ENCODE assay signal across 9 cellular contexts in the genomic region with DNA sequence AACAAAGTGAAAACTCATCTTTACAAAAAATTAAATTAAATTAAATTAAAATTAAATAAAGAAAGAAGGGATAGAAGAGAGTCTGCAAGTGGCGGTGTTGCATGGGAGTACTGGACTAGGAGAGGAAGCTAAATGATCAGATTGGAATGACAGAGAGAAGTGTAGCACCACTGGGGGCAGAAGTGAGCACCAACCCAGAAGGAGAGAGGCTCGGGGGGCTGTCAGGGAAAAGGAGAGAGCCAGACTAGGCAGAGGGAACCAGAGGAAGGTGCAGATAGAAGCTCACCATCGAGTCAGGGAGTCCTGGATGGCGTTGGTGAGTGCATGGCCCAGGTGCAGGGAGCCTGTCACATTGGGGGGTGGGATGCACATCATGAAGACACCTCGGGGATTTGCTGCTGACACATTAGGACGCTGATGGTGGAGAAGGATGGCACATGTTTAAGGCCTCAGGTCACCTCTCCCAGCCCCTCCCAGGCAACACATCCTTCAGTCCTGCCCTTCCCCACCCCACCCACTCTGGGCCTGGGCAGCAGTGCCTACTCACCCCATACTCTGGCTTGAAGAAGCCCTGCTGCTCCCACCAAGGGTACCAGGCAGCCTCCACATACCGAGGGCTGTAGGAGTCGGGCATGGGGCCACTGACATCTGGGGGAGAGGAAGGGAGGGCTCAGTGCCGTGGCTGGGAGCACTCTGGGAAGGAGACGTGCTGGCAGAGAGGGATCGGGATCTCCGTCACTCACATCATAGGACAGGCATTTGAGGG. TPM values are rescaled to one million over a fixed set of nuclear protein-coding genes. Genes with fewer than 3 reads are reported as not detected.
A peak's percentile ranks its signal among the peaks of the same experiment; 100 is the strongest.
DNase-seq lines count a peak whose midpoint lies in the region; ATAC-seq and TF ChIP-seq lines count a peak whose summit lies in the region.
"Had no signal": no experiment of that assay in that cellular context is flagged by ENCODE, and none has a peak within 500 bp of the region (broad histone marks: within the 10 kb centered on the region; RNA-seq: fewer than 3 reads in every experiment).

No MANE protein-coding gene starts in this region.

- H3K9me3 Mint-ChIP-seq in activated naive CD8-positive, alpha-beta T cell (ENCODE audit: low read depth): no peaks in the 10 kb centered on the region

- WGBS in testis, 2 donors: 60 to 68% methylated on average over 10 to 12 of the region's 12 CpGs

- peaks cover 11% of the 10 kb centered on the region for H3K36me3 Mint-ChIP-seq in activated naive CD8-positive, alpha-beta T cell

- TF ChIP-seq POLR2A in testis (IDR thresholded peaks at IDR 0.05): no peak

- H3K27me3 ChIP-seq in BE2C (no peaks in the 10 kb centered on the region), testis (no peaks in the 10 kb centered on the region)
- H3K27me3 ChIP-seq: neutrophil had no signal

- peak; percentile 81 for DNase-seq in BE2C
- DNase-seq in GM03348 (ENCODE audit: low spot score): peak; percentile 82
- DNase-seq in NCI-H2227 treated with DMSO at 0.1 percent for 48 hours (lab: John Stamatoyannopoulos, UW): peak; percentile 74
- DNase-seq in iPS-NIHi11 (ENCODE audit: low spot score): peak; percentile 87
- DNase-seq in testis: peak; percentile 60

- no peak overlapping the region for H3K4me3 ChIP-seq in BE2C (ENCODE audit: low read depth, low read length)
- no peak overlapping the region for H3K4me3 ChIP-seq in testis

- H3K9me3 ChIP-seq in BE2C (no peaks in the 10 kb centered on the region), testis (no peaks in the 10 kb centered on the region)
- H3K9me3 ChIP-seq: neutrophil had no signal

- no peak overlapping the region for H3K27ac ChIP-seq in testis
- H3K27ac ChIP-seq: neutrophil had no signal

- H3K4me1 ChIP-seq in BE2C (no peaks in the 10 kb centered on the region), testis (peaks cover 13% of the 10 kb centered on the region)

- TF ChIP-seq CTCF in BE2C (IDR thresholded peaks at IDR 0.05; ENCODE audit: low read depth, low read length) (peak; percentile 87), testis (IDR thresholded peaks at IDR 0.05) (peak in 2 of 3 experiments; percentile 39 to 46)

- intact Hi-C loops in testis (cut with DNase I; ENCODE audit: low total_unique reads): no loop called here

- H3K36me3 ChIP-seq in BE2C (peaks cover 51% of the 10 kb centered on the region), testis (ENCODE audit: low read depth, missing control alignments) (no peaks in the 10 kb centered on the region)
- H3K36me3 ChIP-seq: neutrophil had no signal

- peaks cover 27% of the 10 kb centered on the region for H3K4me1 Mint-ChIP-seq in activated naive CD8-positive, alpha-beta T cell (ENCODE audit: low read depth)

- no peak for ATAC-seq in GM19452 (IDR thresholded peaks at IDR 0.05; ENCODE audit: unreplicated experiment)
- no peak for ATAC-seq in GM18909 (IDR thresholded peaks at IDR 0.05; ENCODE audit: poor library complexity, unreplicated experiment)

- no peaks in the 10 kb centered on the region for H3K27me3 Mint-ChIP-seq in activated naive CD8-positive, alpha-beta T cell

- peak overlapping the region; percentile 34 for H3K27ac Mint-ChIP-seq in activated naive CD8-positive, alpha-beta T cell

- H3K4me3 Mint-ChIP-seq in activated naive CD8-positive, alpha-beta T cell: peak overlapping the region; percentile 63

RNA-seq across cellular contexts. Expression of a gene that starts 4.0 kb away (rescaled TPM):
- 287 TPM for polyA plus RNA-seq in BE2C (2012; ENCODE audit: insufficient read depth, insufficient read length, low read depth)
- total RNA-seq in testis: 100 to 1,000 TPM in 1 of 2 donors, 10 to 100 TPM in 1; 94.8 to 131 TPM
- polyA plus RNA-seq in testis (ENCODE audit: insufficient read depth, low read depth, low replicate concordance): 156 TPM

RNA-seq across cellular contexts. Expression of a gene that starts 14.4 kb away (rescaled TPM):
- 1.1 TPM for polyA plus RNA-seq in BE2C (2012; ENCODE audit: insufficient read depth, insufficient read length, low read depth)
- total RNA-seq in testis: 1 to 10 TPM; 3.1 to 6.3 TPM
- polyA plus RNA-seq in testis (ENCODE audit: insufficient read depth, low read depth, low replicate concordance): 2.7 TPM

RNA-seq across cellular contexts. Expression of a gene that starts 15.3 kb away (rescaled TPM):
- polyA plus RNA-seq in BE2C (2012; ENCODE audit: insufficient read depth, insufficient read length, low read depth): 100 TPM
- 10 to 100 TPM; 43.3 to 49.6 TPM for total RNA-seq in testis
- polyA plus RNA-seq in testis (ENCODE audit: insufficient read depth, low read depth, low replicate concordance): 55.5 TPM

RNA-seq across cellular contexts. Expression of a gene that starts 23.6 kb away (rescaled TPM):
- 1.3 TPM for polyA plus RNA-seq in BE2C (2012; ENCODE audit: insufficient read depth, insufficient read length, low read depth)
- total RNA-seq in testis: 10 to 100 TPM; 30.3 to 87.9 TPM
- polyA plus RNA-seq in testis (ENCODE audit: insufficient read depth, low read depth, low replicate concordance): 103 TPM

RNA-seq across cellular contexts. Expression of a gene that starts 23.8 kb away (rescaled TPM):
- polyA plus RNA-seq in BE2C (2012; ENCODE audit: insufficient read depth, insufficient read length, low read depth): 66.4 TPM
- 100 to 1,000 TPM; 113 to 151 TPM for total RNA-seq in testis
- polyA plus RNA-seq in testis (ENCODE audit: insufficient read depth, low read depth, low replicate concordance): 90.4 TPM
